In the genomic region with DNA sequence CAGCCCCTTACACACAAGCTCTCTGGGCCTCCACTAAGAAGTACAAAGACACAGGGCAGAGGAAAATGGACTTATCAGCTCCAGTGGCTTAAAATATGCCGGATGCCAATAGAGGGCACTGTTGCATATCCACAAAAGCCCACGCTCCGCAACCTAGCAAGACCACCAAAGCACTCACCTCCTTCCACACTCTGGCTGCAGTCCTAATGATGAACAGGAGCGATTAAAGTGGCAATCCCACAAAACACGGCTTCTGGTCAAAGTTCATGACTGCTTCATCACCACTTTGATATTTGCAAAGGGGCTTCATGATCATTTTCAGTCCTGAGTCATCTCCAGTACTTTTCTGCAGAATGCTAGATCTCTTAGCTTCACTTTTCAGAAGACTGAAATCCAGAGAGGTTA, we compare ENCODE assay signal across 9 cellular contexts.
DNase-seq lines count a peak whose midpoint lies in the region; ATAC-seq and TF ChIP-seq lines count a peak whose summit lies in the region.
"Had no signal": no experiment of that assay in that cellular context is flagged by ENCODE, and none has a peak within 500 bp of the region (broad histone marks: within the 10 kb centered on the region; RNA-seq: fewer than 3 reads in every experiment).

No MANE protein-coding gene starts in this region.

- H3K27ac ChIP-seq in BLaER1 treated with 17β-estradiol and CSF1 and Interleukin-3, amounts not matched to agents 10 nM and 100 nM: peak overlapping the region in 4 of 11 experiments; percentile 3 to 29 (median 13); a peak in 1 of 22 replicates
- no peak overlapping the region for H3K27ac ChIP-seq in psoas muscle

- H3K4me2 ChIP-seq in BLaER1 treated with 17β-estradiol and CSF1 and Interleukin-3, amounts not matched to agents 10 nM and 100 nM: peak overlapping the region in 10 of 11 experiments; percentile 4 to 76 (median 47); a peak in 14 of 22 replicates

- H3K4me1 ChIP-seq in BLaER1 treated with 17β-estradiol and CSF1 and Interleukin-3, amounts not matched to agents 10 nM and 100 nM: peaks cover 30 to 61% (median 47%) of the 10 kb centered on the region in 10 experiments
- no peaks in the 10 kb centered on the region for H3K4me1 ChIP-seq in psoas muscle

- in situ Hi-C loops in GM13977 (cut with MboI; ENCODE audit: low pct_unique_long_range_greater_than_20kb, low sequenced_read_pairs, unreplicated experiment): no loop called here

- peaks cover 0 to 10% (median 0%) of the 10 kb centered on the region in 11 experiments; a peak in 3 of 22 replicates for H3K9me3 ChIP-seq in BLaER1 treated with 17β-estradiol and CSF1 and Interleukin-3, amounts not matched to agents 10 nM and 100 nM (replicated peaks in 1 of 11)
- no peaks in the 10 kb centered on the region for H3K9me3 ChIP-seq in psoas muscle
- H3K9me3 ChIP-seq: mucosa of descending colon had no signal

- no peaks in the 10 kb centered on the region for H4K20me1 ChIP-seq in BLaER1 treated with 17β-estradiol and CSF1 and Interleukin-3, amounts not matched to agents 10 nM and 100 nM

- H3K27me3 ChIP-seq in BLaER1 treated with 17β-estradiol and CSF1 and Interleukin-3, amounts not matched to agents 10 nM and 100 nM: no peaks in the 10 kb centered on the region
- H3K27me3 ChIP-seq in psoas muscle (ENCODE audit: insufficient read depth in 3 of 3, low read length in 2 of 3): no peaks in the 10 kb centered on the region

- intact Hi-C loops in psoas muscle (cut with DNase I): no loop called here

- H3K9ac ChIP-seq in BLaER1 treated with 17β-estradiol and CSF1 and Interleukin-3, amounts not matched to agents 10 nM and 100 nM: no peak overlapping the region

- DNase-seq in H4 (ENCODE audit: low spot score) (peak; percentile 22), fibroblast of villous mesenchyme (ENCODE audit: low read depth) (peak; percentile 68), psoas muscle (no peak), GM13977 (ENCODE audit: low spot score) (no peak)

- no peaks in the 10 kb centered on the region for H3K36me3 ChIP-seq in BLaER1 treated with 17β-estradiol and CSF1 and Interleukin-3, amounts not matched to agents 10 nM and 100 nM
- no peaks in the 10 kb centered on the region for H3K36me3 ChIP-seq in psoas muscle (ENCODE audit: insufficient read depth in 1 of 2, low read depth in 1 of 2)

- peak; percentile 69 for TF ChIP-seq CTCF in fibroblast of villous mesenchyme (IDR thresholded peaks at IDR 0.05; ENCODE audit: insufficient read depth, low read depth, low read length)
- peak; percentile 38 for TF ChIP-seq CTCF in psoas muscle (IDR thresholded peaks at IDR 0.05)
- TF ChIP-seq CTCF in GM13977 (IDR thresholded peaks at IDR 0.05; ENCODE audit: extremely low read depth, insufficient read depth, missing control alignments): no peak

- ATAC-seq in SK-N-SH treated with all-trans-retinoic acid at 6 μM for 48 hours (peak; percentile 83), psoas muscle (peak in 1 of 4 donors; percentile 30), esophagus mucosa (no peak), HG03039 (IDR thresholded peaks at IDR 0.05; ENCODE audit: unreplicated experiment) (no peak)
- ATAC-seq: mucosa of descending colon had no signal

- H3K4me3 ChIP-seq in BLaER1 treated with 17β-estradiol and CSF1 and Interleukin-3, amounts not matched to agents 10 nM and 100 nM: no peak overlapping the region
- H3K4me3 ChIP-seq in fibroblast of villous mesenchyme (ENCODE audit: low read depth, low read length) (no peak overlapping the region), psoas muscle (no peak overlapping the region)
- H3K4me3 ChIP-seq: mucosa of descending colon had no signal

- WGBS in psoas muscle, 3 donors: 44 to 74% (median 52%) methylated on average over 5 of the region's 5 CpGs

TF ChIP-seq in SK-N-SH treated with all-trans-retinoic acid at 6 μM for 48 hours, 23 proteins besides CTCF, POLR2A, EP300 and RAD21:
- TF ChIP-seq BACH2 (CRISPR knock-in tag; IDR thresholded peaks at IDR 0.05; ENCODE audit: borderline replicate concordance) (no peak), CSDC2 (CRISPR knock-in tag; IDR thresholded peaks at IDR 0.05) (no peak), PPARA (CRISPR knock-in tag; IDR thresholded peaks at IDR 0.05; ENCODE audit: borderline replicate concordance) (no peak), OSR1 (CRISPR knock-in tag; IDR thresholded peaks at IDR 0.05) (no peak), ISL1 (CRISPR knock-in tag; IDR thresholded peaks at IDR 0.05) (no peak), ZC3H10 (CRISPR knock-in tag; IDR thresholded peaks at IDR 0.05) (no peak)
- TF ChIP-seq, protein P1, sequence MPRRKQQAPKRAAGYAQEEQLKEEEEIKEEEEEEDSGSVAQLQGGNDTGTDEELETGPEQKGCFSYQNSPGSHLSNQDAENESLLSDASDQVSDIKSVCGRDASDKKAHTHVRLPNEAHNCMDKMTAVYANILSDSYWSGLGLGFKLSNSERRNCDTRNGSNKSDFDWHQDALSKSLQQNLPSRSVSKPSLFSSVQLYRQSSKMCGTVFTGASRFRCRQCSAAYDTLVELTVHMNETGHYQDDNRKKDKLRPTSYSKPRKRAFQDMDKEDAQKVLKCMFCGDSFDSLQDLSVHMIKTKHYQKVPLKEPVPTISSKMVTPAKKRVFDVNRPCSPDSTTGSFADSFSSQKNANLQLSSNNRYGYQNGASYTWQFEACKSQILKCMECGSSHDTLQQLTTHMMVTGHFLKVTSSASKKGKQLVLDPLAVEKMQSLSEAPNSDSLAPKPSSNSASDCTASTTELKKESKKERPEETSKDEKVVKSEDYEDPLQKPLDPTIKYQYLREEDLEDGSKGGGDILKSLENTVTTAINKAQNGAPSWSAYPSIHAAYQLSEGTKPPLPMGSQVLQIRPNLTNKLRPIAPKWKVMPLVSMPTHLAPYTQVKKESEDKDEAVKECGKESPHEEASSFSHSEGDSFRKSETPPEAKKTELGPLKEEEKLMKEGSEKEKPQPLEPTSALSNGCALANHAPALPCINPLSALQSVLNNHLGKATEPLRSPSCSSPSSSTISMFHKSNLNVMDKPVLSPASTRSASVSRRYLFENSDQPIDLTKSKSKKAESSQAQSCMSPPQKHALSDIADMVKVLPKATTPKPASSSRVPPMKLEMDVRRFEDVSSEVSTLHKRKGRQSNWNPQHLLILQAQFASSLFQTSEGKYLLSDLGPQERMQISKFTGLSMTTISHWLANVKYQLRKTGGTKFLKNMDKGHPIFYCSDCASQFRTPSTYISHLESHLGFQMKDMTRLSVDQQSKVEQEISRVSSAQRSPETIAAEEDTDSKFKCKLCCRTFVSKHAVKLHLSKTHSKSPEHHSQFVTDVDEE (CRISPR knock-in tag; IDR thresholded peaks at IDR 0.05): no peak

Comparison
In these comparisons a context has a peak if more than half of its experiments do, and no peak if none do; other contexts are left out.
1. DNase-seq: peak in H4 (single experiment) and fibroblast of villous mesenchyme (single experiment); none in psoas muscle (0 of 2) and GM13977 (single experiment).